16 cellular contexts compared by ENCODE assay signal in genomic region chr4:1031956-1032795, GRCh38. TPM values are rescaled to one million over a fixed set of nuclear protein-coding genes. Genes with fewer than 3 reads are reported as not detected.
DNase-seq lines count a peak whose midpoint lies in the region; ATAC-seq and TF ChIP-seq lines count a peak whose summit lies in the region.
"Had no signal": no experiment of that assay in that cellular context is flagged by ENCODE, and none has a peak within 500 bp of the region (broad histone marks: within the 10 kb centered on the region; RNA-seq: fewer than 3 reads in every experiment).

No MANE protein-coding gene starts in this region.

- H3K36me3 ChIP-seq in H7 (replicated peaks; ENCODE audit: control insufficient read depth, insufficient read depth, low read length) (no peaks in the 10 kb centered on the region), RWPE2 (ENCODE audit: low read depth) (no peaks in the 10 kb centered on the region)

- H3K27ac Mint-ChIP-seq in activated naive CD4-positive, alpha-beta T cell treated with anti-CD3 and anti-CD28 coated beads, Interleukin-2, amount 10 ng/mL, durations not matched to agents 7 days and 5 days: no peak overlapping the region
- H3K27ac Mint-ChIP-seq: dendritic cell treated with granulocyte-macrophage colony-stimulating factor and Interleukin-4, amounts not matched to agents 40 ng/mL and 50 ng/mL, for 4 days had no signal

- CTCF ChIA-PET in activated naive CD4-positive, alpha-beta T cell treated with anti-CD3 and anti-CD28 coated beads, Interleukin-2, amount 10 ng/mL, durations not matched to agents 7 days and 5 days (lab: Charles Lee): no interaction called here

- no peak overlapping the region for H3K27ac ChIP-seq in RWPE2 (ENCODE audit: poor library complexity, severe bottlenecking)
- H3K27ac ChIP-seq: skin epidermis had no signal

- no peaks in the 10 kb centered on the region for H3K4me1 ChIP-seq in RWPE2 (ENCODE audit: insufficient read depth, poor library complexity, severe bottlenecking)

- H3K27me3 Mint-ChIP-seq in activated naive CD4-positive, alpha-beta T cell treated with anti-CD3 and anti-CD28 coated beads, Interleukin-2, amount 10 ng/mL, durations not matched to agents 7 days and 5 days: no peaks in the 10 kb centered on the region

- H3K9me3 Mint-ChIP-seq in activated naive CD4-positive, alpha-beta T cell treated with anti-CD3 and anti-CD28 coated beads, Interleukin-2, amount 10 ng/mL, durations not matched to agents 7 days and 5 days: no peaks in the 10 kb centered on the region
- H3K9me3 Mint-ChIP-seq: dendritic cell treated with granulocyte-macrophage colony-stimulating factor and Interleukin-4, amounts not matched to agents 40 ng/mL and 50 ng/mL, for 4 days had no signal

- intact Hi-C loops in left colon (cut with DNase I, micrococcal nuclease): no loop called here

- H3K27me3 ChIP-seq in H7 (ENCODE audit: control insufficient read depth, insufficient read depth, low read length): no peaks in the 10 kb centered on the region
- no peaks in the 10 kb centered on the region for H3K27me3 ChIP-seq in RWPE2 (ENCODE audit: insufficient read depth, poor library complexity, severe bottlenecking)

- DNase-seq in DMS79 treated with DMSO at 0.1 percent for 48 hours (lab: John Stamatoyannopoulos, UW) (peak; percentile 14), DMS79 (lab: John Stamatoyannopoulos, UW) (no peak), H7 (peak; percentile 94), RWPE2 (ENCODE audit: low spot score) (no peak), left colon (peak in 1 of 2 donors; percentile 36)
- no peak for DNase-seq in activated naive CD4-positive, alpha-beta T cell treated with anti-CD3 and anti-CD28 coated beads, Interleukin-2, amount 10 ng/mL, durations not matched to agents 7 days and 5 days
- DNase-seq in stimulated activated CD4-positive, alpha-beta T cell treated with anti-CD3 and anti-CD28 coated beads, Interleukin-4, amount 100 ng/mL, for 1 hour: no peak
- DNase-seq: activated T-cell treated with anti-CD3 and anti-CD28 coated beads, Interleukin-2, amount 50 U/mL, for 48 hours; amniotic stem cell; mesenchymal stem cell; NCI-H146; occipital lobe had no signal

- H3K9me3 ChIP-seq in RWPE2 (ENCODE audit: severe bottlenecking): no peaks in the 10 kb centered on the region

- H3K4me3 ChIP-seq in H7 (ENCODE audit: insufficient read depth, low read depth, low read length) (no peak overlapping the region), RWPE2 (ENCODE audit: severe bottlenecking) (no peak overlapping the region)
- H3K4me3 ChIP-seq: skin epidermis had no signal

- H3K4me1 Mint-ChIP-seq in activated naive CD4-positive, alpha-beta T cell treated with anti-CD3 and anti-CD28 coated beads, Interleukin-2, amount 10 ng/mL, durations not matched to agents 7 days and 5 days: no peaks in the 10 kb centered on the region

- H3K36me3 Mint-ChIP-seq in activated naive CD4-positive, alpha-beta T cell treated with anti-CD3 and anti-CD28 coated beads, Interleukin-2, amount 10 ng/mL, durations not matched to agents 7 days and 5 days: no peaks in the 10 kb centered on the region

- peak; percentile 48 for ATAC-seq in RWPE2 (ENCODE audit: low read depth)
- ATAC-seq in left colon: peak; percentile 43
- no peak for ATAC-seq in HG03135 (IDR thresholded peaks at IDR 0.05; ENCODE audit: unreplicated experiment)
- ATAC-seq: activated CD4-positive, CD25-positive, alpha-beta regulatory T cell treated with anti-CD3 and anti-CD28 coated beads, Interleukin-2, amount 50 U/mL, for 24 hours had no signal

- no peak overlapping the region for H3K4me3 Mint-ChIP-seq in activated naive CD4-positive, alpha-beta T cell treated with anti-CD3 and anti-CD28 coated beads, Interleukin-2, amount 10 ng/mL, durations not matched to agents 7 days and 5 days
- H3K4me3 Mint-ChIP-seq: dendritic cell treated with granulocyte-macrophage colony-stimulating factor and Interleukin-4, amounts not matched to agents 40 ng/mL and 50 ng/mL, for 4 days had no signal

- TF ChIP-seq CTCF in RWPE2 (IDR thresholded peaks at IDR 0.05; ENCODE audit: poor library complexity, severe bottlenecking): peak; percentile 50

RNA-seq across cellular contexts. Expression of gene FGFRL1, which starts 20.8 kb away (rescaled TPM):
- total RNA-seq in H7 (2014; rRNA removed; shearing (Covaris generic)): 23.3 and 39.1 TPM in 2 replicates
- 10 to 100 TPM; 17.0 to 17.2 TPM for total RNA-seq in left colon

RNA-seq across cellular contexts. Expression of gene SLC26A1, which starts 39.0 kb away (rescaled TPM):
- total RNA-seq in H7 (2014; rRNA removed; shearing (Covaris generic)): 0.03 and 0.30 TPM in 2 replicates
- 1 to 10 TPM; 1.6 to 2.0 TPM for total RNA-seq in left colon

RNA-seq across cellular contexts. Expression of gene IDUA, which starts 45.3 kb away (rescaled TPM):
- 4.6 TPM in 2 replicates for total RNA-seq in H7 (2014; rRNA removed; shearing (Covaris generic))
- total RNA-seq in left colon: 10 to 100 TPM; 28.7 to 40.9 TPM

RNA-seq across cellular contexts. Expression of gene DGKQ, which starts 58.8 kb away (rescaled TPM):
- total RNA-seq in H7 (2014; rRNA removed; shearing (Covaris generic)): 19.4 and 26.7 TPM in 2 replicates
- total RNA-seq in left colon: 10 to 100 TPM; 47.8 to 49.6 TPM

Comparison
In these comparisons a context has a peak if more than half of its experiments do, and no peak if none do; other contexts are left out.
1. DNase-seq: peak in DMS79 treated with DMSO at 0.1 percent for 48 hours (single experiment) and H7 (single experiment); none in DMS79 (single experiment), RWPE2 (single experiment), activated naive CD4-positive, alpha-beta T cell treated with anti-CD3 and anti-CD28 coated beads, Interleukin-2, amount 10 ng/mL, durations not matched to agents 7 days and 5 days (single experiment) and stimulated activated CD4-positive, alpha-beta T cell treated with anti-CD3 and anti-CD28 coated beads, Interleukin-4, amount 100 ng/mL, for 1 hour (single experiment).